In the genomic region with DNA sequence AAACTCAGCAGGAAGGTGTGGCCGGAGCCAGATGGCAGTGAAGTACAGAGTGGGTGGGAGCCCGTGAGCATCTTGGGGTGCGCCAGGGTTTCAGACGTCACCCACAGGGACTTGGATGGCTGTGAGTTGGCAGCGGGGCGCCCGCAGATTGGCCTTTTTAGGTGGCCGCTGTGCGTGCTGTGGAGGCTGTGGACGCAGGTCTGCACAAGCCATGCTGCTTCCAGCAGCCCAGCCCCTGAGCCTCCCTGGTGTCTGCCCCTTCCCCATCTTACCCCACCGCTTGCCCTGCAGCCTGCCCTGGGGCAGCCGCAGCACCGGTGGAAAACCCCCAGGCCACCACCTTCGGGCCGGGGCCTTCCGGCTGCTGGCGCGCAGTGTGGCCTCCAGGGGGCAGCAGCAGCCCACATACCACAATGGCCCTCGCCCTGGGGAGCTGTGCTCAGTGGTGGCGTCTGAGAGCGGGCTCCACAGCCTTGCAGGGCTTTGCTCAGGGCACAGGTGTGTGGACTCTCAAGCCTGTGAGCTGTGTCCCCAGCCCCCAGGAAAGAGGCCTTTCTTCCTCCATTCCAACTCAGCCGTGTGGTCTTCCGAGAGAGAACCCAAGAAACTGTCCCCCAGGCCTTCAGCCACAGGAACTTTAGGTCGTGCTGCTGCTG, we compare ENCODE assay signal across 8 cellular contexts. TPM values are rescaled to one million over a fixed set of nuclear protein-coding genes. Genes with fewer than 3 reads are reported as not detected.
DNase-seq lines count a peak whose midpoint lies in the region; ATAC-seq lines count a peak whose summit lies in the region.

No MANE protein-coding gene starts in this region.

- H3K9ac ChIP-seq in mesendoderm (ENCODE audit: low read length) = no peak overlapping the region

- peaks cover 5 to 14% of the 10 kb centered on the region in 2 donors for H3K4me1 Mint-ChIP-seq in effector memory CD8-positive, alpha-beta T cell (ENCODE audit: low read depth in 2 of 2)

- no peaks in the 10 kb centered on the region for H3K9me3 Mint-ChIP-seq in effector memory CD8-positive, alpha-beta T cell

- H3K27me3 ChIP-seq in mesendoderm (ENCODE audit: insufficient read depth, low read length, poor library complexity) = no peaks in the 10 kb centered on the region

- no peak overlapping the region for H3K56ac ChIP-seq in mesendoderm (ENCODE audit: low read length)

- peaks cover 7% of the 10 kb centered on the region for H3K36me3 Mint-ChIP-seq in effector memory CD8-positive, alpha-beta T cell (ENCODE audit: insufficient read depth)

- H3K27me3 Mint-ChIP-seq in effector memory CD8-positive, alpha-beta T cell = no peaks in the 10 kb centered on the region

- peak; percentile 94 for DNase-seq in GM03348 (ENCODE audit: low spot score)
- peak; percentile 43 for DNase-seq in NCI-H82 treated with DMSO at 0.1 percent for 48 hours (lab: John Stamatoyannopoulos, UW; ENCODE audit: unreplicated experiment)
- peak; percentile 65 to 75 for DNase-seq in activated CD8-positive, alpha-beta memory T cell treated with anti-CD3 and anti-CD28 coated beads for 1 hour (ENCODE audit: extremely low read depth in 1 of 2, low read depth in 1 of 2)
- DNase-seq in effector memory CD8-positive, alpha-beta T cell = peak; percentile 88 to 93 (median 93)
- peak; percentile 77 for DNase-seq in mesendoderm
- peak; percentile 77 to 78 for DNase-seq in stimulated activated CD8-positive, alpha-beta memory T cell treated with anti-CD3 and anti-CD28 coated beads, Interleukin-2, amount 100 ng/mL, for 48 hours (ENCODE audit: low read depth in 2 of 2)

- H3K4me2 ChIP-seq in mesendoderm (ENCODE audit: low read length) = no peak overlapping the region

- H4K8ac ChIP-seq in mesendoderm (ENCODE audit: low read depth, low read length) = no peak overlapping the region

- H3K4me3 ChIP-seq in mesendoderm (ENCODE audit: low read length) = no peak overlapping the region

- WGBS in mesendoderm (ENCODE audit: extremely low coverage, insufficient coverage, low lambda C conversion rate) = no CpG with 5 or more reads among the region's 24 CpGs

- H3K18ac ChIP-seq in mesendoderm (ENCODE audit: low read length) = no peak overlapping the region

- H3K36me3 ChIP-seq in mesendoderm (ENCODE audit: control insufficient read depth, insufficient read depth, low read length) = no peaks in the 10 kb centered on the region

- peak overlapping the region in 1 of 2 donors; percentile 67 for H3K27ac Mint-ChIP-seq in effector memory CD8-positive, alpha-beta T cell

- H3K79me2 ChIP-seq in mesendoderm (ENCODE audit: control insufficient read depth, insufficient read depth, low read length) = no peaks in the 10 kb centered on the region

- no peak overlapping the region for H2BK120ac ChIP-seq in mesendoderm (ENCODE audit: low read depth, low read length)

- no peak overlapping the region for H2AK5ac ChIP-seq in mesendoderm (ENCODE audit: low read length)

- H3K79me1 ChIP-seq in mesendoderm (ENCODE audit: low read length) = no peaks in the 10 kb centered on the region

- H3K4me1 ChIP-seq in mesendoderm (ENCODE audit: control insufficient read depth, low read depth, low read length) = no peaks in the 10 kb centered on the region

- peak; percentile 61 for ATAC-seq in HG03342 (IDR thresholded peaks at IDR 0.05; ENCODE audit: unreplicated experiment)
- peak; percentile 96 for ATAC-seq in effector memory CD8-positive, alpha-beta T cell (replicated peaks)
- ATAC-seq in GM21737 (IDR thresholded peaks at IDR 0.05; ENCODE audit: unreplicated experiment) = no peak

- H2BK5ac ChIP-seq in mesendoderm (ENCODE audit: low read length) = no peak overlapping the region

- H3K23ac ChIP-seq in mesendoderm (ENCODE audit: low read length) = no peak overlapping the region

- no peak overlapping the region for H4K5ac ChIP-seq in mesendoderm (ENCODE audit: low read length)

- no peak overlapping the region for H3K4ac ChIP-seq in mesendoderm (ENCODE audit: low read depth, low read length)

- H3K27ac ChIP-seq in mesendoderm (ENCODE audit: low read depth, low read length) = no peak overlapping the region

- no peak overlapping the region for H3K4me3 Mint-ChIP-seq in effector memory CD8-positive, alpha-beta T cell

- no peak overlapping the region for H2BK15ac ChIP-seq in mesendoderm (replicated peaks; ENCODE audit: low read depth)

RNA-seq across cellular contexts. Expression of a gene that starts 11.8 kb away (rescaled TPM):
- polyA plus RNA-seq in mesendoderm (2013, experiment 1 of 2) = 4.7 TPM
- 5.3 TPM for polyA plus RNA-seq in mesendoderm (2013, experiment 2 of 2)

RNA-seq across cellular contexts. Expression of a gene that starts 49.6 kb away (rescaled TPM):
- 0.13 TPM for polyA plus RNA-seq in mesendoderm (2013, experiment 1 of 2)
- polyA plus RNA-seq in mesendoderm (2013, experiment 2 of 2) = 0.17 TPM

Comparison
In these comparisons a context has a peak if more than half of its experiments do, and no peak if none do; other contexts are left out.
1. DNase-seq: peak in every context shown above with its lines; median percentile 94 in GM03348; 93 in effector memory CD8-positive, alpha-beta T cell; 78 in stimulated activated CD8-positive, alpha-beta memory T cell treated with anti-CD3 and anti-CD28 coated beads, Interleukin-2, amount 100 ng/mL, for 48 hours; 77 in mesendoderm; 70 in activated CD8-positive, alpha-beta memory T cell treated with anti-CD3 and anti-CD28 coated beads for 1 hour; 43 in NCI-H82 treated with DMSO at 0.1 percent for 48 hours.